1 cellular context compared by ENCODE assay signal in genomic region chr11:72179804-72180396, GRCh38.
TF ChIP-seq lines count a peak whose summit lies in the region.

No MANE protein-coding gene starts in this region.

TF ChIP-seq in HepG2, 621 proteins besides CTCF, POLR2A, EP300 and RAD21:
- TF ChIP-seq E2F1 (CRISPR knock-in tag; IDR thresholded peaks at IDR 0.05): no peak
- no peak for TF ChIP-seq ZBTB43 (CRISPR knock-in tag; conservative IDR thresholded peaks at IDR 0.05)
- no peak for TF ChIP-seq ZNF350 (CRISPR knock-in tag; IDR thresholded peaks at IDR 0.05; ENCODE audit: borderline replicate concordance, low read depth)
- TF ChIP-seq REXO4 (CRISPR knock-in tag; IDR thresholded peaks at IDR 0.05; ENCODE audit: borderline replicate concordance): no peak
- no peak for TF ChIP-seq GFI1 (CRISPR knock-in tag; IDR thresholded peaks at IDR 0.05; ENCODE audit: borderline replicate concordance)
TF ChIP-seq in HepG2: peak in this region for 0.
